3 cellular contexts compared by ENCODE assay signal in genomic region chr5:113150821-113151220, GRCh38.
A peak's percentile ranks its signal among the peaks of the same experiment; 100 is the strongest.
TF ChIP-seq lines count a peak whose summit lies in the region.

No MANE protein-coding gene starts in this region.

TF ChIP-seq in IMR-90, 13 proteins besides CTCF, POLR2A, EP300 and RAD21:
- TF ChIP-seq NFE2L2 (IDR thresholded peaks at IDR 0.05; ENCODE audit: low read depth, low read length) (no peak), RCOR1 (IDR thresholded peaks at IDR 0.05; ENCODE audit: insufficient replicate concordance, low read length) (no peak), USF2 (IDR thresholded peaks at IDR 0.05; ENCODE audit: low read depth, low read length) (no peak), FOS (IDR thresholded peaks at IDR 0.05; ENCODE audit: low read depth, low read length) (no peak), CEBPB (IDR thresholded peaks at IDR 0.05; ENCODE audit: low read depth, low read length) (no peak), MAZ (IDR thresholded peaks at IDR 0.05; ENCODE audit: borderline replicate concordance, low read depth, low read length) (no peak), BHLHE40 (IDR thresholded peaks at IDR 0.05; ENCODE audit: low read depth, low read length) (no peak), RFX5 (IDR thresholded peaks at IDR 0.05; ENCODE audit: low read depth, low read length) (no peak), MAFK (IDR thresholded peaks at IDR 0.05; ENCODE audit: low read depth, low read length) (no peak), MXI1 (IDR thresholded peaks at IDR 0.05; ENCODE audit: borderline replicate concordance, low read depth, low read length) (no peak), CHD1 (IDR thresholded peaks at IDR 0.05; ENCODE audit: low read depth, low read length) (no peak), SMC3 (IDR thresholded peaks at IDR 0.05; ENCODE audit: low read depth, low read length) (no peak)
- TF ChIP-seq, protein P1, sequence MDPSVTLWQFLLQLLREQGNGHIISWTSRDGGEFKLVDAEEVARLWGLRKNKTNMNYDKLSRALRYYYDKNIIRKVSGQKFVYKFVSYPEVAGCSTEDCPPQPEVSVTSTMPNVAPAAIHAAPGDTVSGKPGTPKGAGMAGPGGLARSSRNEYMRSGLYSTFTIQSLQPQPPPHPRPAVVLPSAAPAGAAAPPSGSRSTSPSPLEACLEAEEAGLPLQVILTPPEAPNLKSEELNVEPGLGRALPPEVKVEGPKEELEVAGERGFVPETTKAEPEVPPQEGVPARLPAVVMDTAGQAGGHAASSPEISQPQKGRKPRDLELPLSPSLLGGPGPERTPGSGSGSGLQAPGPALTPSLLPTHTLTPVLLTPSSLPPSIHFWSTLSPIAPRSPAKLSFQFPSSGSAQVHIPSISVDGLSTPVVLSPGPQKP (IDR thresholded peaks at IDR 0.05; ENCODE audit: borderline replicate concordance, low read depth, low read length): no peak

TF ChIP-seq in K562, 482 proteins besides CTCF, POLR2A, EP300 and RAD21:
- TF ChIP-seq ZNF12 (CRISPR knock-in tag; IDR thresholded peaks at IDR 0.05): no peak
- TF ChIP-seq HMG20B (CRISPR knock-in tag; IDR thresholded peaks at IDR 0.05): no peak
- TF ChIP-seq ZBTB33 (CRISPR knock-in tag; IDR thresholded peaks at IDR 0.05): no peak
- peak; percentile 41 for TF ChIP-seq ZNF316 (IDR thresholded peaks at IDR 0.05)
- no peak for TF ChIP-seq XRCC5 (IDR thresholded peaks at IDR 0.05; ENCODE audit: low read depth, low read length)
- no peak for TF ChIP-seq ZNF785 (CRISPR knock-in tag; IDR thresholded peaks at IDR 0.05)
- TF ChIP-seq MAFK (IDR thresholded peaks at IDR 0.05; ENCODE audit: low read length): no peak
- no peak for TF ChIP-seq ZZZ3 (IDR thresholded peaks at IDR 0.05)
- TF ChIP-seq MAFG (tag; conservative IDR thresholded peaks at IDR 0.05): peak; percentile 29; the same call in 1 of the 2 replicates
- TF ChIP-seq NCOA1 (IDR thresholded peaks at IDR 0.05; ENCODE audit: low read depth): no peak
- no peak for TF ChIP-seq IFI16 (CRISPR knock-in tag; IDR thresholded peaks at IDR 0.05)
- TF ChIP-seq, protein P2, sequence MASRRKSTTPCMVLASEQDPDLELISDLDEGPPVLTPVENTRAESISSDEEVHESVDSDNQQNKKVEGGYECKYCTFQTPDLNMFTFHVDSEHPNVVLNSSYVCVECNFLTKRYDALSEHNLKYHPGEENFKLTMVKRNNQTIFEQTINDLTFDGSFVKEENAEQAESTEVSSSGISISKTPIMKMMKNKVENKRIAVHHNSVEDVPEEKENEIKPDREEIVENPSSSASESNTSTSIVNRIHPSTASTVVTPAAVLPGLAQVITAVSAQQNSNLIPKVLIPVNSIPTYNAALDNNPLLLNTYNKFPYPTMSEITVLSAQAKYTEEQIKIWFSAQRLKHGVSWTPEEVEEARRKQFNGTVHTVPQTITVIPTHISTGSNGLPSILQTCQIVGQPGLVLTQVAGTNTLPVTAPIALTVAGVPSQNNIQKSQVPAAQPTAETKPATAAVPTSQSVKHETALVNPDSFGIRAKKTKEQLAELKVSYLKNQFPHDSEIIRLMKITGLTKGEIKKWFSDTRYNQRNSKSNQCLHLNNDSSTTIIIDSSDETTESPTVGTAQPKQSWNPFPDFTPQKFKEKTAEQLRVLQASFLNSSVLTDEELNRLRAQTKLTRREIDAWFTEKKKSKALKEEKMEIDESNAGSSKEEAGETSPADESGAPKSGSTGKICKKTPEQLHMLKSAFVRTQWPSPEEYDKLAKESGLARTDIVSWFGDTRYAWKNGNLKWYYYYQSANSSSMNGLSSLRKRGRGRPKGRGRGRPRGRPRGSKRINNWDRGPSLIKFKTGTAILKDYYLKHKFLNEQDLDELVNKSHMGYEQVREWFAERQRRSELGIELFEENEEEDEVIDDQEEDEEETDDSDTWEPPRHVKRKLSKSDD (conservative IDR thresholded peaks at IDR 0.05; ENCODE audit: low read length): no peak
- TF ChIP-seq U2AF2 (optimal IDR thresholded peaks at IDR 0.05; ENCODE audit: low read depth, low read length): no peak
- no peak for TF ChIP-seq ZBTB1 (CRISPR knock-in tag; IDR thresholded peaks at IDR 0.05; ENCODE audit: borderline replicate concordance, low read depth)
- 0 out of 2 replicates have a peak, but pooled peaks have one; percentile 30 for TF ChIP-seq C11orf30 (IDR thresholded peaks at IDR 0.05; ENCODE audit: low read depth)
TF ChIP-seq in K562: peak in this region for 3.

TF ChIP-seq in neural cell, 6 proteins besides CTCF, POLR2A, EP300 and RAD21:
- TF ChIP-seq POLR2AphosphoS5 (IDR thresholded peaks at IDR 0.05): no peak
- TF ChIP-seq SMC3 (conservative IDR thresholded peaks at IDR 0.05; ENCODE audit: poor library complexity): no peak
- TF ChIP-seq TAF1 (IDR thresholded peaks at IDR 0.05; ENCODE audit: low read depth): no peak
